Comparison of ENCODE assay signal across 2 cellular contexts in the genomic region with DNA sequence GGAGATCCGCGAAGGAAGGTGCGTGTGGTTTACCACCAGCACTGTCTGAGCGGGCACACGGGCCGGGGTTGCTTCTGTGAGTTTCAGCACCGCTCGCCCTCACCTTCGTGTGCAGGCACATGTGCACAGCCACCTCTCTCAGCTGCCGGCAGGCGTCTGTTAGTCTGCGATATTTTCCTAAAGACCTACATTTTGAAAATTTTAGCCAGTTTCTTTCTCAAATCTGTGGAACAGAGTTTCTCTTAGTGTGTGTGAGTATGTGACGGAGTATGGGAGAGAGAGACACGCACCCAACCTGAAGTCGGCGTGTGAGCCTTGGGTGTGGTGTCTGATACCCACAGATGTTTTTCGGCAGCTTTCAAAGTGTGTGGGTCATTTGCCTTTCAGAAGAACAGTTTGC. TPM values are rescaled to one million over a fixed set of nuclear protein-coding genes. Genes with fewer than 3 reads are reported as not detected.
"Had no signal": no experiment of that assay in that cellular context is flagged by ENCODE, and none has a peak within 500 bp of the region (broad histone marks: within the 10 kb centered on the region; RNA-seq: fewer than 3 reads in every experiment).

No MANE protein-coding gene starts in this region.

RNA-seq across cellular contexts. Expression of gene MUC20, which starts 49.5 kb away (rescaled TPM):
- total RNA-seq: GM23248, HT1080 had no signal
